Comparison of ENCODE assay signal across 16 cellular contexts in genomic region chr19:46970815-46971214, GRCh38. TPM values are rescaled to one million over a fixed set of nuclear protein-coding genes. Genes with fewer than 3 reads are reported as not detected.
DNase-seq lines count a peak whose midpoint lies in the region; ATAC-seq and TF ChIP-seq lines count a peak whose summit lies in the region.
"Had no signal": no experiment of that assay in that cellular context is flagged by ENCODE, and none has a peak within 500 bp of the region (broad histone marks: within the 10 kb centered on the region; RNA-seq: fewer than 3 reads in every experiment).

No MANE protein-coding gene starts in this region.

- TF ChIP-seq POLR2A in testis (IDR thresholded peaks at IDR 0.05), result no peak

- no peaks in the 10 kb centered on the region for H3K9me3 ChIP-seq in right atrium auricular region
- H3K9me3 ChIP-seq in lower lobe of right lung, result no peaks in the 10 kb centered on the region
- H3K9me3 ChIP-seq in CD4-positive, alpha-beta memory T cell (ENCODE audit: control insufficient read depth in 1 of 2, low read length in 2 of 2), result no peaks in the 10 kb centered on the region
- H3K9me3 ChIP-seq in testis, result no peaks in the 10 kb centered on the region
- H3K9me3 ChIP-seq: BE2C, colonic mucosa, left lung, neutrophil had no signal

- H3K4me3 Mint-ChIP-seq in CD4-positive, alpha-beta memory T cell, result no peak overlapping the region
- H3K4me3 Mint-ChIP-seq: activated CD4-positive, alpha-beta memory T cell treated with anti-CD3 and anti-CD28 coated beads, Interleukin-2, amount 10 ng/mL, durations not matched to agents 7 days and 5 days had no signal

- H3K36me3 ChIP-seq in right atrium auricular region (no peaks in the 10 kb centered on the region), lower lobe of right lung (peaks cover 11% of the 10 kb centered on the region), testis (ENCODE audit: low read depth, missing control alignments) (no peaks in the 10 kb centered on the region)
- no peaks in the 10 kb centered on the region for H3K36me3 ChIP-seq in CD4-positive, alpha-beta memory T cell (ENCODE audit: insufficient read depth, low read length)
- H3K36me3 ChIP-seq: BE2C, colonic mucosa had no signal

- intact Hi-C loops in lower lobe of right lung (cut with DNase I) (no loop called here), testis (cut with DNase I; ENCODE audit: low total_unique reads) (no loop called here)
- intact Hi-C loops in CD4-positive, alpha-beta memory T cell (cut with micrococcal nuclease), result no loop called here

- no peak overlapping the region for H3K27ac Mint-ChIP-seq in CD4-positive, alpha-beta memory T cell
- H3K27ac Mint-ChIP-seq: activated CD4-positive, alpha-beta memory T cell treated with anti-CD3 and anti-CD28 coated beads, Interleukin-2, amount 10 ng/mL, durations not matched to agents 7 days and 5 days had no signal

- no peak overlapping the region for H3K4me3 ChIP-seq in right atrium auricular region
- no peak overlapping the region for H3K4me3 ChIP-seq in lower lobe of right lung
- no peak overlapping the region for H3K4me3 ChIP-seq in CD4-positive, alpha-beta memory T cell (ENCODE audit: low read length in 2 of 2)
- H3K4me3 ChIP-seq in testis, result no peak overlapping the region
- H3K4me3 ChIP-seq: colonic mucosa, left lung had no signal

- H3K9me3 Mint-ChIP-seq in CD4-positive, alpha-beta memory T cell, result no peaks in the 10 kb centered on the region
- H3K9me3 Mint-ChIP-seq: activated CD4-positive, alpha-beta memory T cell treated with anti-CD3 and anti-CD28 coated beads, Interleukin-2, amount 10 ng/mL, durations not matched to agents 7 days and 5 days had no signal

- no peak for ATAC-seq in lower lobe of right lung
- ATAC-seq: left lung had no signal

- DNase-seq in AG08395 (ENCODE audit: low spot score) (peak; percentile 94), HS-5 (ENCODE audit: low read depth) (peak; percentile 97), amniotic stem cell (lab: John Stamatoyannopoulos, UW) (peak; percentile 84), right atrium auricular region (ENCODE audit: low spot score) (no peak), lower lobe of right lung (no peak), testis (no peak)
- DNase-seq in stimulated activated CD4-positive, alpha-beta T cell treated with anti-CD3 and anti-CD28 coated beads, Interleukin-2, amount 100 ng/mL, for 48 hours, result no peak
- no peak for DNase-seq in CD4-positive, alpha-beta memory T cell
- DNase-seq: activated CD4-positive, alpha-beta memory T cell treated with anti-CD3 and anti-CD28 coated beads, Interleukin-2, amount 10 ng/mL, durations not matched to agents 7 days and 5 days; BE2C; colonic mucosa; Karpas-422; left lung; NCI-H2107; stimulated activated CD8-positive, alpha-beta memory T cell treated with anti-CD3 and anti-CD28 coated beads, Interleukin-4, amount 100 ng/mL, for 48 hours had no signal

- no peaks in the 10 kb centered on the region for H3K27me3 Mint-ChIP-seq in CD4-positive, alpha-beta memory T cell
- H3K27me3 Mint-ChIP-seq: activated CD4-positive, alpha-beta memory T cell treated with anti-CD3 and anti-CD28 coated beads, Interleukin-2, amount 10 ng/mL, durations not matched to agents 7 days and 5 days had no signal

- peak overlapping the region; percentile 89 to 91 for H3K27ac ChIP-seq in right atrium auricular region
- no peak overlapping the region for H3K27ac ChIP-seq in lower lobe of right lung
- no peak overlapping the region for H3K27ac ChIP-seq in CD4-positive, alpha-beta memory T cell (ENCODE audit: low read depth, low read length)
- no peak overlapping the region for H3K27ac ChIP-seq in testis
- H3K27ac ChIP-seq: colonic mucosa, left lung, neutrophil had no signal

- CTCF ChIA-PET in CD4-positive, alpha-beta memory T cell (lab: Charles Lee; ENCODE audit: partially characterized antibody), result no interaction called here

- peaks cover 19 to 42% (median 33%) of the 10 kb centered on the region in 4 donors for H3K4me1 Mint-ChIP-seq in CD4-positive, alpha-beta memory T cell

- H3K27me3 ChIP-seq in right atrium auricular region (no peaks in the 10 kb centered on the region), lower lobe of right lung (ENCODE audit: low read depth) (no peaks in the 10 kb centered on the region), testis (no peaks in the 10 kb centered on the region)
- H3K27me3 ChIP-seq in CD4-positive, alpha-beta memory T cell (ENCODE audit: insufficient read depth, low read length), result no peaks in the 10 kb centered on the region
- H3K27me3 ChIP-seq: BE2C, colonic mucosa, left lung, neutrophil had no signal

- 87 to 89% methylated on average over 9 of the region's 9 CpGs for WGBS in testis, 2 donors

- peaks cover 0 to 87% of the 10 kb centered on the region in 2 donors for H3K4me1 ChIP-seq in right atrium auricular region
- H3K4me1 ChIP-seq in lower lobe of right lung, result peaks cover 29% of the 10 kb centered on the region
- H3K4me1 ChIP-seq in CD4-positive, alpha-beta memory T cell (ENCODE audit: insufficient read depth, low read length), result peaks cover 29% of the 10 kb centered on the region
- peaks cover 24% of the 10 kb centered on the region for H3K4me1 ChIP-seq in testis
- H3K4me1 ChIP-seq: BE2C, colonic mucosa had no signal

- POLR2A ChIA-PET in CD4-positive, alpha-beta memory T cell (lab: Charles Lee; ENCODE audit: partially characterized antibody), result interaction anchor here (1.7 kb wide), 1 partner anchor 15 kb away, joined by 6 read pairs; no protein-coding TSS in a partner anchor

- peaks cover 13 to 17% of the 10 kb centered on the region in 2 donors for H3K36me3 Mint-ChIP-seq in CD4-positive, alpha-beta memory T cell

- TF ChIP-seq CTCF in right atrium auricular region (IDR thresholded peaks at IDR 0.05), result no peak
- TF ChIP-seq CTCF in lower lobe of right lung (IDR thresholded peaks at IDR 0.05), result no peak
- no peak for TF ChIP-seq CTCF in testis (IDR thresholded peaks at IDR 0.05)

RNA-seq across cellular contexts. Expression of gene NPAS1, which starts 48.8 kb away (rescaled TPM):
- total RNA-seq in right atrium auricular region (under 1 TPM in 1 of 2 donors, not detected in 1; 0.39 TPM), lower lobe of right lung (1.8 TPM), testis (1 to 10 TPM; 1.1 to 2.5 TPM)
- total RNA-seq in CD4-positive, alpha-beta memory T cell, result under 1 TPM; 0.35 to 0.64 TPM
- not detected for polyA plus RNA-seq in CD4-positive, alpha-beta memory T cell
- 1.1 TPM for polyA plus RNA-seq in testis (ENCODE audit: insufficient read depth, low read depth, low replicate concordance)

Comparison
In these comparisons a context has a peak if more than half of its experiments do, and no peak if none do; other contexts are left out.
1. DNase-seq: peak in AG08395 (single experiment), HS-5 (single experiment) and amniotic stem cell (single experiment); none in right atrium auricular region (single experiment), stimulated activated CD4-positive, alpha-beta T cell treated with anti-CD3 and anti-CD28 coated beads, Interleukin-2, amount 100 ng/mL, for 48 hours (0 of 2), lower lobe of right lung (single experiment), CD4-positive, alpha-beta memory T cell (0 of 5) and testis (single experiment).
2. H3K27ac ChIP-seq: peak in right atrium auricular region (2 of 2); none in lower lobe of right lung (single experiment), CD4-positive, alpha-beta memory T cell (single experiment) and testis (0 of 2).